Comparison of ENCODE assay signal across 1 cellular context in the genomic region with DNA sequence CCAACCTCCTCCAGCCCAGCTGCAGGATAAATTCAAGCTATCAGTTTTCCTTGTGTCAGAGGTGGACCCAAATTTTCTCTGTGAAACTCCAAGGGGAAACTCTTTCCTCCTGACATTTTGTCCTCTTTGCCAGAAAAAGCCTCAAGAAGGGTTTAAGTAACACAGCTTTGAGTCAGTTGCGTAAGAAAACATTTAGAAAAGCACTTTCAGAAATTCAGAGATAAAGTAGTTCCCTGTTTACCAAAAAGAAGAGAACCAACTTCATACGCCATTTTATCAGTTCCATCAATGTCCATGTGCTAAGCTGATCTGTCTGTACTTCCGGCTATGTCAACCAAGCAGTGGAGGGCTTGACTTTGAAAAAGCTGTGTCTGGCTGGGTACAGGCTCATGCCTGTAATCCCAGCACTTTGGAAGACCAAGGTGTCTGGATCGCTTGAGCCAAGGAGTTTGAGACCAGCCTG.
TF ChIP-seq lines count a peak whose summit lies in the region.

No MANE protein-coding gene starts in this region.

TF ChIP-seq in K562, 482 proteins besides CTCF, POLR2A, EP300 and RAD21 (continued from another document and continues in another):
- TF ChIP-seq, protein P1, sequence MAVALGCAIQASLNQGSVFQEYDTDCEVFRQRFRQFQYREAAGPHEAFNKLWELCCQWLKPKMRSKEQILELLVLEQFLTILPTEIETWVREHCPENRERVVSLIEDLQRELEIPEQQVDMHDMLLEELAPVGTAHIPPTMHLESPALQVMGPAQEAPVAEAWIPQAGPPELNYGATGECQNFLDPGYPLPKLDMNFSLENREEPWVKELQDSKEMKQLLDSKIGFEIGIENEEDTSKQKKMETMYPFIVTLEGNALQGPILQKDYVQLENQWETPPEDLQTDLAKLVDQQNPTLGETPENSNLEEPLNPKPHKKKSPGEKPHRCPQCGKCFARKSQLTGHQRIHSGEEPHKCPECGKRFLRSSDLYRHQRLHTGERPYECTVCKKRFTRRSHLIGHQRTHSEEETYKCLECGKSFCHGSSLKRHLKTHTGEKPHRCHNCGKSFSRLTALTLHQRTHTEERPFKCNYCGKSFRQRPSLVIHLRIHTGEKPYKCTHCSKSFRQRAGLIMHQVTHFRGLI (CRISPR knock-in tag; IDR thresholded peaks at IDR 0.05) = 0 out of 2 replicates have a peak, but pooled peaks have one; percentile 48
- TF ChIP-seq, protein P2, sequence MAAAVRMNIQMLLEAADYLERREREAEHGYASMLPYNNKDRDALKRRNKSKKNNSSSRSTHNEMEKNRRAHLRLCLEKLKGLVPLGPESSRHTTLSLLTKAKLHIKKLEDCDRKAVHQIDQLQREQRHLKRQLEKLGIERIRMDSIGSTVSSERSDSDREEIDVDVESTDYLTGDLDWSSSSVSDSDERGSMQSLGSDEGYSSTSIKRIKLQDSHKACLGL (CRISPR knock-in tag; IDR thresholded peaks at IDR 0.05; ENCODE audit: borderline replicate concordance, poor library complexity, severe bottlenecking) = no peak
- TF ChIP-seq, protein P3, sequence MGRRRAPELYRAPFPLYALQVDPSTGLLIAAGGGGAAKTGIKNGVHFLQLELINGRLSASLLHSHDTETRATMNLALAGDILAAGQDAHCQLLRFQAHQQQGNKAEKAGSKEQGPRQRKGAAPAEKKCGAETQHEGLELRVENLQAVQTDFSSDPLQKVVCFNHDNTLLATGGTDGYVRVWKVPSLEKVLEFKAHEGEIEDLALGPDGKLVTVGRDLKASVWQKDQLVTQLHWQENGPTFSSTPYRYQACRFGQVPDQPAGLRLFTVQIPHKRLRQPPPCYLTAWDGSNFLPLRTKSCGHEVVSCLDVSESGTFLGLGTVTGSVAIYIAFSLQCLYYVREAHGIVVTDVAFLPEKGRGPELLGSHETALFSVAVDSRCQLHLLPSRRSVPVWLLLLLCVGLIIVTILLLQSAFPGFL (CRISPR knock-in tag; IDR thresholded peaks at IDR 0.05) = no peak
- TF ChIP-seq, protein P4, sequence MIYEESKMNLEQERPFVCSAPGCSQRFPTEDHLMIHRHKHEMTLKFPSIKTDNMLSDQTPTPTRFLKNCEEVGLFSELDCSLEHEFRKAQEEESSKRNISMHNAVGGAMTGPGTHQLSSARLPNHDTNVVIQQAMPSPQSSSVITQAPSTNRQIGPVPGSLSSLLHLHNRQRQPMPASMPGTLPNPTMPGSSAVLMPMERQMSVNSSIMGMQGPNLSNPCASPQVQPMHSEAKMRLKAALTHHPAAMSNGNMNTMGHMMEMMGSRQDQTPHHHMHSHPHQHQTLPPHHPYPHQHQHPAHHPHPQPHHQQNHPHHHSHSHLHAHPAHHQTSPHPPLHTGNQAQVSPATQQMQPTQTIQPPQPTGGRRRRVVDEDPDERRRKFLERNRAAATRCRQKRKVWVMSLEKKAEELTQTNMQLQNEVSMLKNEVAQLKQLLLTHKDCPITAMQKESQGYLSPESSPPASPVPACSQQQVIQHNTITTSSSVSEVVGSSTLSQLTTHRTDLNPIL (CRISPR knock-in tag; IDR thresholded peaks at IDR 0.05) = 0 out of 2 replicates have a peak, but pooled peaks have one; percentile 60
- TF ChIP-seq DNMT1 (IDR thresholded peaks at IDR 0.05) (no peak), SMARCA5 (IDR thresholded peaks at IDR 0.05) (no peak), ARHGAP35 (IDR thresholded peaks at IDR 0.05; ENCODE audit: partially characterized antibody) (no peak), PURB (CRISPR knock-in tag; IDR thresholded peaks at IDR 0.05; ENCODE audit: low read depth) (no peak), ZNF79 (CRISPR knock-in tag; IDR thresholded peaks at IDR 0.05; ENCODE audit: low read depth) (peak; percentile 54; the same call in 1 of the 2 replicates), CHD2 (IDR thresholded peaks at IDR 0.05; ENCODE audit: low read depth, low read length) (no peak), ETV5 (CRISPR knock-in tag; IDR thresholded peaks at IDR 0.05; ENCODE audit: low read depth) (0 out of 2 replicates have a peak, but pooled peaks have one; percentile 24), SOX6 (IDR thresholded peaks at IDR 0.05) (no peak), POLR2AphosphoS2 (IDR thresholded peaks at IDR 0.05; ENCODE audit: low read length) (no peak), ZNF717 (CRISPR knock-in tag; IDR thresholded peaks at IDR 0.05) (no peak), ZNF224 (CRISPR knock-in tag; IDR thresholded peaks at IDR 0.05) (no peak), ZNF668 (CRISPR knock-in tag; IDR thresholded peaks at IDR 0.05) (peak; percentile 4; the same call in 1 of the 2 replicates), MTA1 (IDR thresholded peaks at IDR 0.05; ENCODE audit: borderline replicate concordance) (no peak), HDAC6 (IDR thresholded peaks at IDR 0.05; ENCODE audit: low read depth, low read length) (no peak), ZNF239 (CRISPR knock-in tag; IDR thresholded peaks at IDR 0.05) (peak; percentile 61; the same call in 1 of the 2 replicates), TCF7 (IDR thresholded peaks at IDR 0.05; ENCODE audit: borderline replicate concordance) (no peak), PCBP2 (IDR thresholded peaks at IDR 0.05; ENCODE audit: low read depth, low read length, poor library complexity, severe bottlenecking) (no peak), ZBTB8A (IDR thresholded peaks at IDR 0.05; ENCODE audit: partially characterized antibody) (no peak), CHD4 (IDR thresholded peaks at IDR 0.05; ENCODE audit: insufficient read depth, insufficient replicate concordance, low read depth, low read length, poor library complexity, severe bottlenecking) (no peak), ZNF551 (CRISPR knock-in tag; IDR thresholded peaks at IDR 0.05) (no peak), RAD51 (IDR thresholded peaks at IDR 0.05; ENCODE audit: borderline replicate concordance, low read depth) (no peak), TRIM28 (IDR thresholded peaks at IDR 0.05) (no peak), POLR3A (IDR thresholded peaks at IDR 0.05; ENCODE audit: borderline replicate concordance, extremely low read depth, insufficient read depth, insufficient read length) (no peak), SRSF3 (IDR thresholded peaks at IDR 0.05; ENCODE audit: insufficient read depth, low read length) (no peak), ZNF696 (CRISPR knock-in tag; conservative IDR thresholded peaks at IDR 0.05) (no peak), HLTF (IDR thresholded peaks at IDR 0.05) (no peak), NRF1 (conservative IDR thresholded peaks at IDR 0.05 in 1 of 2, IDR thresholded peaks at IDR 0.05 in 1 of 2) (no peak), ARID1B (IDR thresholded peaks at IDR 0.05) (no peak), NFATC3 (IDR thresholded peaks at IDR 0.05) (no peak), RBFOX2 (IDR thresholded peaks at IDR 0.05; ENCODE audit: low read depth, low read length) (no peak), RBM25 (IDR thresholded peaks at IDR 0.05; ENCODE audit: low read depth, low read length, severe bottlenecking) (no peak), ARNT (IDR thresholded peaks at IDR 0.05) (0 out of 4 replicates have a peak, but pooled peaks of 1 of the 2 experiments have one; percentile 28), CXXC5 (CRISPR knock-in tag; IDR thresholded peaks at IDR 0.05) (peak; percentile 61; the same call in 1 of the 2 replicates), FOSL1 (tag; conservative IDR thresholded peaks at IDR 0.05) (no peak), TBP (optimal IDR thresholded peaks at IDR 0.05; ENCODE audit: low read depth, low read length) (no peak), GATAD2A (IDR thresholded peaks at IDR 0.05) (no peak)
- TF ChIP-seq, protein P5, sequence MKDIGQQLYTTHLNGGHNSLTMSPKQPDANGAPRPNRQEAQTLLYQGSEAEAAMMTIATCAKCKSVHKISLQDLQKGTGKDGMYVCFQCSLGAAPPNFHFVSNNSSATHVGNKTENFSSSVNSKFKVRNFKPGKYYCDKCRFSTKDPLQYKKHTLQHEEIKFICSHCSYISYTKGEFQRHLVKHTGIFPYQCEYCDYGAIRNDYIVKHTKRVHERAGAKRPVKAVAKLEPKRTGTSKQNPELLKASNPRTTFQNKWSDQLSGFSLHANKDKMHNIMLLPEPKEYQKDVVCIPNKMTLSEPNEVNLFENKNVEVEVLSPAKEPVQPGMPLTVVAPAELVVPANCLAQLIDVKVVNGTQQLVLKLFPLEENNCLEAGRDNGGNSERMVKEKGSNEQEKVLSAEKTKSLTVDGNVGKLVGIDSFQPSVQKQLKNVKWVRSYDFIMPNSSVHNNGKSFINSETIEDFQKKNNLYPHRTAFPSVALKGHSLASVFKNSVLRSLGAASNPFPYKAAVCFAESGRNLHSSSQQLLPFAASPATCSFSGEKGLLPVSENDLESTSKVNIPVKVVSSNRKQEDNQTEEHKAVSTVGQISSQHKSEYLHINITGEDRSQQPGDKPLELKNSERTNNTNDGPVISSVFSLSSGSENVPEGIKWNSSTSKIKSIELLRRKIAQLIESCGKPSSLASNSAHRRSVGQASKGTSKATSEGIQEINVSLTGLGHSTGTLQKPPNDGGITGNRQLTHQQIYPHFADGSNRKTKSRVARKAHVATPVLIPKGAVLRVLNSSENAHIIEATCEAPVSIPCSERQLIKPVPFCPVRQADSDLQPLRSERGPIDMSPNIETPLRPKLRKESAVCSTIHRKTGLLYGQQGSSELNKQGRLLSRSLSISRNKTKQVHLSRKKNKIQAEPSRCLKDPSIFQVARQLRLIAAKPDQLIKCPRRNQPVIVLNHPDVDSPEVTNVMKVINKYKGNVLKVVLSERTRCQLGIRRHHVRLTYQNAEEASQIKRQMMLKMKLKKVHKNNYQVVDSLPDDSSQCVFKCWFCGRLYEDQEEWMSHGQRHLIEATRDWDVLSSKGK (CRISPR knock-in tag; IDR thresholded peaks at IDR 0.05) = no peak
- TF ChIP-seq, protein P6, sequence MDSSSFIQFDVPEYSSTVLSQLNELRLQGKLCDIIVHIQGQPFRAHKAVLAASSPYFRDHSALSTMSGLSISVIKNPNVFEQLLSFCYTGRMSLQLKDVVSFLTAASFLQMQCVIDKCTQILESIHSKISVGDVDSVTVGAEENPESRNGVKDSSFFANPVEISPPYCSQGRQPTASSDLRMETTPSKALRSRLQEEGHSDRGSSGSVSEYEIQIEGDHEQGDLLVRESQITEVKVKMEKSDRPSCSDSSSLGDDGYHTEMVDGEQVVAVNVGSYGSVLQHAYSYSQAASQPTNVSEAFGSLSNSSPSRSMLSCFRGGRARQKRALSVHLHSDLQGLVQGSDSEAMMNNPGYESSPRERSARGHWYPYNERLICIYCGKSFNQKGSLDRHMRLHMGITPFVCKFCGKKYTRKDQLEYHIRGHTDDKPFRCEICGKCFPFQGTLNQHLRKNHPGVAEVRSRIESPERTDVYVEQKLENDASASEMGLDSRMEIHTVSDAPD (CRISPR knock-in tag; IDR thresholded peaks at IDR 0.05) = no peak
- TF ChIP-seq, protein P7, sequence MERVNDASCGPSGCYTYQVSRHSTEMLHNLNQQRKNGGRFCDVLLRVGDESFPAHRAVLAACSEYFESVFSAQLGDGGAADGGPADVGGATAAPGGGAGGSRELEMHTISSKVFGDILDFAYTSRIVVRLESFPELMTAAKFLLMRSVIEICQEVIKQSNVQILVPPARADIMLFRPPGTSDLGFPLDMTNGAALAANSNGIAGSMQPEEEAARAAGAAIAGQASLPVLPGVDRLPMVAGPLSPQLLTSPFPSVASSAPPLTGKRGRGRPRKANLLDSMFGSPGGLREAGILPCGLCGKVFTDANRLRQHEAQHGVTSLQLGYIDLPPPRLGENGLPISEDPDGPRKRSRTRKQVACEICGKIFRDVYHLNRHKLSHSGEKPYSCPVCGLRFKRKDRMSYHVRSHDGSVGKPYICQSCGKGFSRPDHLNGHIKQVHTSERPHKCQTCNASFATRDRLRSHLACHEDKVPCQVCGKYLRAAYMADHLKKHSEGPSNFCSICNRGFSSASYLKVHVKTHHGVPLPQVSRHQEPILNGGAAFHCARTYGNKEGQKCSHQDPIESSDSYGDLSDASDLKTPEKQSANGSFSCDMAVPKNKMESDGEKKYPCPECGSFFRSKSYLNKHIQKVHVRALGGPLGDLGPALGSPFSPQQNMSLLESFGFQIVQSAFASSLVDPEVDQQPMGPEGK (CRISPR knock-in tag; IDR thresholded peaks at IDR 0.05; ENCODE audit: borderline replicate concordance) = 0 out of 2 replicates have a peak, but pooled peaks have one; percentile 26
- TF ChIP-seq, protein P8, sequence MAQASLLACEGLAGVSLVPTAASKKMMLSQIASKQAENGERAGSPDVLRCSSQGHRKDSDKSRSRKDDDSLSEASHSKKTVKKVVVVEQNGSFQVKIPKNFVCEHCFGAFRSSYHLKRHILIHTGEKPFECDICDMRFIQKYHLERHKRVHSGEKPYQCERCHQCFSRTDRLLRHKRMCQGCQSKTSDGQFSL (CRISPR knock-in tag; IDR thresholded peaks at IDR 0.05) = no peak
- TF ChIP-seq, protein P8 (tag; IDR thresholded peaks at IDR 0.05) = 0 out of 4 replicates have a peak, but pooled peaks of 1 of the 2 experiments have one; percentile 27
- TF ChIP-seq, protein P9, sequence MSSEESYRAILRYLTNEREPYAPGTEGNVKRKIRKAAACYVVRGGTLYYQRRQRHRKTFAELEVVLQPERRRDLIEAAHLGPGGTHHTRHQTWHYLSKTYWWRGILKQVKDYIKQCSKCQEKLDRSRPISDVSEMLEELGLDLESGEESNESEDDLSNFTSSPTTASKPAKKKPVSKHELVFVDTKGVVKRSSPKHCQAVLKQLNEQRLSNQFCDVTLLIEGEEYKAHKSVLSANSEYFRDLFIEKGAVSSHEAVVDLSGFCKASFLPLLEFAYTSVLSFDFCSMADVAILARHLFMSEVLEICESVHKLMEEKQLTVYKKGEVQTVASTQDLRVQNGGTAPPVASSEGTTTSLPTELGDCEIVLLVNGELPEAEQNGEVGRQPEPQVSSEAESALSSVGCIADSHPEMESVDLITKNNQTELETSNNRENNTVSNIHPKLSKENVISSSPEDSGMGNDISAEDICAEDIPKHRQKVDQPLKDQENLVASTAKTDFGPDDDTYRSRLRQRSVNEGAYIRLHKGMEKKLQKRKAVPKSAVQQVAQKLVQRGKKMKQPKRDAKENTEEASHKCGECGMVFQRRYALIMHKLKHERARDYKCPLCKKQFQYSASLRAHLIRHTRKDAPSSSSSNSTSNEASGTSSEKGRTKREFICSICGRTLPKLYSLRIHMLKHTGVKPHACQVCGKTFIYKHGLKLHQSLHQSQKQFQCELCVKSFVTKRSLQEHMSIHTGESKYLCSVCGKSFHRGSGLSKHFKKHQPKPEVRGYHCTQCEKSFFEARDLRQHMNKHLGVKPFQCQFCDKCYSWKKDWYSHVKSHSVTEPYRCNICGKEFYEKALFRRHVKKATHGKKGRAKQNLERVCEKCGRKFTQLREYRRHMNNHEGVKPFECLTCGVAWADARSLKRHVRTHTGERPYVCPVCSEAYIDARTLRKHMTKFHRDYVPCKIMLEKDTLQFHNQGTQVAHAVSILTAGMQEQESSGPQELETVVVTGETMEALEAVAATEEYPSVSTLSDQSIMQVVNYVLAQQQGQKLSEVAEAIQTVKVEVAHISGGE (CRISPR knock-in tag; IDR thresholded peaks at IDR 0.05) = peak in 1 of 3 experiments; percentile 73; a peak in 1 of 6 replicates
- TF ChIP-seq, protein P10, sequence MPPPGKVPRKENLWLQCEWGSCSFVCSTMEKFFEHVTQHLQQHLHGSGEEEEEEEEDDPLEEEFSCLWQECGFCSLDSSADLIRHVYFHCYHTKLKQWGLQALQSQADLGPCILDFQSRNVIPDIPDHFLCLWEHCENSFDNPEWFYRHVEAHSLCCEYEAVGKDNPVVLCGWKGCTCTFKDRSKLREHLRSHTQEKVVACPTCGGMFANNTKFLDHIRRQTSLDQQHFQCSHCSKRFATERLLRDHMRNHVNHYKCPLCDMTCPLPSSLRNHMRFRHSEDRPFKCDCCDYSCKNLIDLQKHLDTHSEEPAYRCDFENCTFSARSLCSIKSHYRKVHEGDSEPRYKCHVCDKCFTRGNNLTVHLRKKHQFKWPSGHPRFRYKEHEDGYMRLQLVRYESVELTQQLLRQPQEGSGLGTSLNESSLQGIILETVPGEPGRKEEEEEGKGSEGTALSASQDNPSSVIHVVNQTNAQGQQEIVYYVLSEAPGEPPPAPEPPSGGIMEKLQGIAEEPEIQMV (tag; conservative IDR thresholded peaks at IDR 0.05; ENCODE audit: low read depth) = peak; percentile 60; the same call in 1 of the 2 replicates
